16 cellular contexts compared by ENCODE assay signal in the genomic region with DNA sequence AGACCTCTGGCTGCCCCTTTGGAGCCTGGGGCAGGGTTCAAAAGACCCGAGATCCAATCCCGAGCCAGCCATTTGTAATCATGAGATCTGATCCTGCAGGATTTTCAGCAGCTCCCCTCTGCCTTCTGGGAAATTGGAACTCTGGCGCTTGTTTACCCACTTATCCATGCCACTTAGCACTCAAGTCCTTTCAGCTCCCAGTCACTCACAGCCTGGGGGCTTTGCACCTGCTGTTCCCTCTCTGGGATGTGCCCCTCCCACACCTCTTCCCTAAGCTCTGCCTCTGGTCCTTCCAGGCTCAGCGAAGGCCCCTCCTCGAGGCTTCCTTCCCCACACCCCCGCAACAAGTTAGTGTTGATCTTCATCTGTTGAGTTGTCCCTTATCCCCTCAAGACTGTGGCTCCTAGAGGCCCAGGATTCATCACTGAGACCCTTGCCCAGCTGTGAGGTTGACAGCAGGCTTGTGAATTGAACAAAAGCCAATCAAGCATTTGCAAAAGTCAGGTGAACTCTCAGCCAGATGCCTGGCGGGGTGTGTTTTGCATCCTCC.
DNase-seq lines count a peak whose midpoint lies in the region; ATAC-seq and TF ChIP-seq lines count a peak whose summit lies in the region.
"Had no signal": no experiment of that assay in that cellular context is flagged by ENCODE, and none has a peak within 500 bp of the region (broad histone marks: within the 10 kb centered on the region; RNA-seq: fewer than 3 reads in every experiment).

No MANE protein-coding gene starts in this region.

- TF ChIP-seq CTCF in neural crest cell (conservative IDR thresholded peaks at IDR 0.05) = no peak

- H3K4me3 Mint-ChIP-seq in neural crest cell (no peak overlapping the region), T-cell (no peak overlapping the region)
- H3K4me3 Mint-ChIP-seq in CD4-positive, alpha-beta memory T cell = no peak overlapping the region
- H3K4me3 Mint-ChIP-seq: activated CD8-positive, alpha-beta memory T cell treated with anti-CD3 and anti-CD28 coated beads, Interleukin-2, amount 10 ng/mL, durations not matched to agents 7 days and 5 days; endodermal cell had no signal

- H3K36me3 ChIP-seq in CD4-positive, alpha-beta memory T cell (ENCODE audit: insufficient read depth, low read length) = no peaks in the 10 kb centered on the region

- peaks cover 35% of the 10 kb centered on the region for H3K4me1 Mint-ChIP-seq in neural crest cell
- peaks cover 10 to 12% (median 11%) of the 10 kb centered on the region in 3 donors for H3K4me1 Mint-ChIP-seq in T-cell
- peaks cover 10 to 18% (median 14%) of the 10 kb centered on the region in 4 donors for H3K4me1 Mint-ChIP-seq in CD4-positive, alpha-beta memory T cell

- no peaks in the 10 kb centered on the region for H3K36me3 Mint-ChIP-seq in neural crest cell (ENCODE audit: low read depth)
- peaks cover 4% of the 10 kb centered on the region for H3K36me3 Mint-ChIP-seq in T-cell
- H3K36me3 Mint-ChIP-seq in CD4-positive, alpha-beta memory T cell = peaks cover 0 to 9% of the 10 kb centered on the region in 2 donors
- H3K36me3 Mint-ChIP-seq: activated CD8-positive, alpha-beta memory T cell treated with anti-CD3 and anti-CD28 coated beads, Interleukin-2, amount 10 ng/mL, durations not matched to agents 7 days and 5 days had no signal

- H3K27ac Mint-ChIP-seq in neural crest cell (ENCODE audit: unreplicated experiment) (peak overlapping the region; percentile 27), T-cell (no peak overlapping the region)
- peak overlapping the region in 1 of 7 donors; percentile 37 for H3K27ac Mint-ChIP-seq in CD4-positive, alpha-beta memory T cell
- H3K27ac Mint-ChIP-seq: activated CD8-positive, alpha-beta memory T cell treated with anti-CD3 and anti-CD28 coated beads, Interleukin-2, amount 10 ng/mL, durations not matched to agents 7 days and 5 days; endodermal cell had no signal

- intact Hi-C loops in CD4-positive, alpha-beta memory T cell (cut with micrococcal nuclease) = no loop called here

- peaks cover 11% of the 10 kb centered on the region for H3K4me1 ChIP-seq in CD4-positive, alpha-beta memory T cell (ENCODE audit: insufficient read depth, low read length)
- H3K4me1 ChIP-seq: testis had no signal

- CTCF ChIA-PET in T-cell (lab: Charles Lee) = interaction anchor here in 1 of 2 donors (0.5 kb wide), 1 partner anchor 18 kb away, joined by 4 read pairs; no protein-coding TSS in a partner anchor
- CTCF ChIA-PET in CD4-positive, alpha-beta memory T cell (lab: Charles Lee; ENCODE audit: partially characterized antibody) = interaction anchor here (1.4 kb wide), 1 partner anchor 24 kb away, joined by 3 read pairs; no protein-coding TSS in a partner anchor

- H3K4me3 ChIP-seq in CD4-positive, alpha-beta memory T cell (ENCODE audit: low read length in 2 of 2) = no peak overlapping the region
- H3K4me3 ChIP-seq: mucosa of descending colon, testis had no signal

- no peaks in the 10 kb centered on the region for H3K9me3 ChIP-seq in CD4-positive, alpha-beta memory T cell (ENCODE audit: control insufficient read depth in 1 of 2, low read length in 2 of 2)
- H3K9me3 ChIP-seq: mucosa of descending colon, testis had no signal

- no peaks in the 10 kb centered on the region for H3K27me3 ChIP-seq in CD4-positive, alpha-beta memory T cell (ENCODE audit: insufficient read depth, low read length)
- H3K27me3 ChIP-seq: testis had no signal

- DNase-seq in ELF-1 (ENCODE audit: low read depth, low spot score) (peak; percentile 73), NCI-H2081 (lab: John Stamatoyannopoulos, UW) (peak; percentile 95 to 98), NCI-H526 (lab: John Stamatoyannopoulos, UW) (peak; percentile 63 to 73), neural crest cell (ENCODE audit: low read depth, low spot score) (no peak), T-cell (no peak)
- no peak for DNase-seq in CD4-positive, alpha-beta memory T cell
- DNase-seq: activated CD4-positive, alpha-beta T cell treated with anti-CD3 and anti-CD28 coated beads for 1 hour; activated CD8-positive, alpha-beta memory T cell treated with anti-CD3 and anti-CD28 coated beads, Interleukin-2, amount 10 ng/mL, durations not matched to agents 7 days and 5 days; activated effector memory CD4-positive, alpha-beta T cell treated with anti-CD3 and anti-CD28 coated beads, Interleukin-2, amount 50 U/mL, for 16 hours; AML-193; endodermal cell; IMR-90; stimulated activated CD4-positive, alpha-beta T cell treated with anti-CD3 and anti-CD28 coated beads, Interleukin-4, amount 100 ng/mL, for 24 hours had no signal

- H3K9me3 Mint-ChIP-seq in neural crest cell = no peaks in the 10 kb centered on the region
- H3K9me3 Mint-ChIP-seq in T-cell = no peaks in the 10 kb centered on the region
- peaks cover 0 to 2% (median 0%) of the 10 kb centered on the region in 8 donors for H3K9me3 Mint-ChIP-seq in CD4-positive, alpha-beta memory T cell
- H3K9me3 Mint-ChIP-seq: endodermal cell had no signal

- ATAC-seq in T-cell (replicated peaks in 1 of 4) = no peak
- no peak for ATAC-seq in HG03045 (IDR thresholded peaks at IDR 0.05; ENCODE audit: unreplicated experiment)
- ATAC-seq: activated CD8-positive, alpha-beta memory T cell treated with anti-CD3 and anti-CD28 coated beads, Interleukin-2, amount 10 ng/mL, durations not matched to agents 7 days and 5 days had no signal

- POLR2A ChIA-PET in T-cell (lab: Charles Lee) = no interaction called here
- POLR2A ChIA-PET in CD4-positive, alpha-beta memory T cell (lab: Charles Lee; ENCODE audit: partially characterized antibody) = interaction anchor here (0.6 kb wide), 1 partner anchor 21 kb away, joined by 3 read pairs; no protein-coding TSS in a partner anchor

- H3K27me3 Mint-ChIP-seq in neural crest cell (ENCODE audit: low read depth) = no peaks in the 10 kb centered on the region
- H3K27me3 Mint-ChIP-seq in T-cell = peaks cover 3 to 8% of the 10 kb centered on the region in 2 donors
- no peaks in the 10 kb centered on the region for H3K27me3 Mint-ChIP-seq in CD4-positive, alpha-beta memory T cell

- H3K27ac ChIP-seq in CD4-positive, alpha-beta memory T cell (ENCODE audit: low read depth, low read length) = no peak overlapping the region
- H3K27ac ChIP-seq: testis had no signal

Comparison
In these comparisons a context has a peak if more than half of its experiments do, and no peak if none do; other contexts are left out.
1. DNase-seq: peak in ELF-1 (single experiment), NCI-H2081 (2 of 2) and NCI-H526 (2 of 2); none in neural crest cell (single experiment), T-cell (0 of 34) and CD4-positive, alpha-beta memory T cell (0 of 5).